ENCODE assay signal across 8 cellular contexts in the genomic region with DNA sequence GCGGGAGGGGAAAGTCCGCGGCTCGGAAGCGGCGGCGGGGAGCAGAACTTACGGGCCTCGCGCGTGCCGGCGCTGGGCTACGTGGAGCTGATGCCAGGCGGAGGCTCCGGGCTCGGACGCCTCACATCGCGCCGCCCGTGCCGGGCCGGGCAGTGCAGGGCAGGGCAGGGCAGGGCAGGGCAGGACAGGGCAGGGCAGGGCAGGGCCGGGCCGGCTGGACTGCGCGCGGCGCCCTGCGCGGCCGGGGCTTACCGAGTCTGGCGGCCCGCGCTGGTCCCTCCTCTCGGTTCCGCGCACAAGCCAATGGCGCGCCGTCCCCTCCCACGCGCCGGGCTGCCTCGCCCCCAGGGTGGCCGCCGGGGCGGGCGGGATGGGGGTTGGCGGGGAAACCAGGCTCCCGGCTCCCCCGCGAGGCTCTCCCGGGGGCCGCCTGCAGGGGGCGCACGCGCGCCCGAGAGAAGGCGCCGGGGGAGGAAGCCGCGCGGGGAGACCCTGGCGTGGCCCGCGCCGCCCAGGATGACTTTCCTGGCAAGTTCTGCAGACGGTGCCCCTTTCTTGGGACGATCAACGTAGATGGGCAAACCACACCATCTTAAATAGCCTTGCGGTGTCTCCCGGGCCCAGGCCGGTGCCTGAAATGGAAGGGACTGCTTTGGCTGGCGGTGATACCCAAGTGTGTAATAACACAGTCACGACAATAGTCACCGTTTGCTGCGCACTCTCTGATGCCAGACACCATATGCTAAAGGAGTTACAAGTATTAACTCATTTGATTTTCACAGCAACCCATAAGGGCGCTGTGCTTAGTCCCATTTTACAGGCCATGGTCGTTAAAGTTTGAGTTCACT.
DNase-seq lines count a peak whose midpoint lies in the region; ATAC-seq and TF ChIP-seq lines count a peak whose summit lies in the region.

A gene with protein sequence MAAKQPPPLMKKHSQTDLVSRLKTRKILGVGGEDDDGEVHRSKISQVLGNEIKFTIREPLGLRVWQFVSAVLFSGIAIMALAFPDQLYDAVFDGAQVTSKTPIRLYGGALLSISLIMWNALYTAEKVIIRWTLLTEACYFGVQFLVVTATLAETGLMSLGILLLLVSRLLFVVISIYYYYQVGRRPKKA (minus strand): TSS at position 259 of the 848 bp plus-strand sequence. CDS start 12,548 bp downstream, outside the sequence.

- H3K79me2 ChIP-seq in Loucy (ENCODE audit: insufficient read depth, low read length): no peaks in the 10 kb centered on the region

- H3K9ac ChIP-seq in Loucy (ENCODE audit: low read depth, low read length, poor library complexity, severe bottlenecking): no peak within 1 kb of the TSS

- H3K9me2 ChIP-seq in Loucy (replicated peaks; ENCODE audit: low read depth, low read length): no peaks in the 10 kb centered on the region

- no peaks in the 10 kb centered on the region for H3K27me3 ChIP-seq in Loucy (ENCODE audit: insufficient read depth, low read length, poor library complexity, severe bottlenecking)

- no peak within 1 kb of the TSS for H3K4me3 ChIP-seq in Loucy (ENCODE audit: low read length, poor library complexity, severe bottlenecking)

- no peak within 1 kb of the TSS for H2AFZ ChIP-seq in Loucy (ENCODE audit: low read length)

- no peak within 1 kb of the TSS for H3K4me2 ChIP-seq in Loucy (ENCODE audit: low read depth, low read length, poor library complexity, severe bottlenecking)

- H3K9me3 ChIP-seq in Loucy (ENCODE audit: insufficient read depth, low read depth, low read length): no peaks in the 10 kb centered on the region

- H3K4me1 ChIP-seq in Loucy (ENCODE audit: insufficient read depth, low read length, poor library complexity, severe bottlenecking): peaks cover 21% of the 10 kb centered on the region

- no peaks in the 10 kb centered on the region for H3K36me3 ChIP-seq in Loucy (ENCODE audit: insufficient read depth, low read length)

- H4K20me1 ChIP-seq in Loucy (ENCODE audit: insufficient read depth, low read length, poor library complexity, severe bottlenecking): no peaks in the 10 kb centered on the region

- ATAC-seq in HG02840 (IDR thresholded peaks at IDR 0.05; ENCODE audit: low FRiP score, unreplicated experiment) (no peak), GM21526 (IDR thresholded peaks at IDR 0.05; ENCODE audit: low FRiP score, unreplicated experiment) (no peak)

- TF ChIP-seq CTCF in Loucy (conservative IDR thresholded peaks at IDR 0.05; ENCODE audit: low read length): peak; percentile 17; the same call in 1 of the 2 replicates

- peak; percentile 46 for DNase-seq in DMS153 (lab: John Stamatoyannopoulos, UW)
- peak; percentile 31 for DNase-seq in activated CD4-positive, CD25-positive, alpha-beta regulatory T cell treated with anti-CD3 and anti-CD28 coated beads, Interleukin-2, amount 50 U/mL, for 16 hours (ENCODE audit: low read depth, low spot score)
- peak; percentile 71 for DNase-seq in cerebellar cortex (ENCODE audit: low spot score)
- DNase-seq in kidney tubule cell (ENCODE audit: low spot score): peak; percentile 31
- DNase-seq in stimulated activated CD4-positive, alpha-beta T cell treated with anti-CD3 and anti-CD28 coated beads, Interleukin-1b, Interleukin-23, amount 100 ng/mL, for 4 hours (ENCODE audit: low read depth in 2 of 2): peak; percentile 64 to 67

- H3F3A ChIP-seq in Loucy (ENCODE audit: low read depth): no peaks in the 10 kb centered on the region
